15 cellular contexts compared by ENCODE assay signal in genomic region chr1:239457491-239458488, GRCh38.
DNase-seq lines count a peak whose midpoint lies in the region; ATAC-seq and TF ChIP-seq lines count a peak whose summit lies in the region.
"Had no signal": no experiment of that assay in that cellular context is flagged by ENCODE, and none has a peak within 500 bp of the region (broad histone marks: within the 10 kb centered on the region; RNA-seq: fewer than 3 reads in every experiment).

No MANE protein-coding gene starts in this region.

- H3K9me3 ChIP-seq in naive thymus-derived CD4-positive, alpha-beta T cell (ENCODE audit: control insufficient read depth in 2 of 3, low read length in 3 of 3) = peaks cover 0 to 9% (median 0%) of the 10 kb centered on the region in 3 experiments
- no peaks in the 10 kb centered on the region for H3K9me3 ChIP-seq in OCI-LY7 (ENCODE audit: low read length)

- H3K4me3 Mint-ChIP-seq in activated CD8-positive, alpha-beta memory T cell treated with anti-CD3 and anti-CD28 coated beads, Interleukin-2, amount 10 ng/mL, durations not matched to agents 7 days and 5 days = peak overlapping the region; percentile 31
- peak overlapping the region; percentile 27 to 87 (median 68) for H3K4me3 Mint-ChIP-seq in naive thymus-derived CD4-positive, alpha-beta T cell
- no peak overlapping the region for H3K4me3 Mint-ChIP-seq in chondrocyte (ENCODE audit: unreplicated experiment)
- H3K4me3 Mint-ChIP-seq: central memory CD8-positive, alpha-beta T cell had no signal

- peaks cover 1% of the 10 kb centered on the region for H3K36me3 Mint-ChIP-seq in activated CD8-positive, alpha-beta memory T cell treated with anti-CD3 and anti-CD28 coated beads, Interleukin-2, amount 10 ng/mL, durations not matched to agents 7 days and 5 days
- H3K36me3 Mint-ChIP-seq in naive thymus-derived CD4-positive, alpha-beta T cell = peaks cover 0 to 4% (median 0%) of the 10 kb centered on the region in 5 donors
- H3K36me3 Mint-ChIP-seq in chondrocyte (ENCODE audit: low read depth) = no peaks in the 10 kb centered on the region

- H3K9me2 ChIP-seq in OCI-LY7 (ENCODE audit: insufficient read depth, low read length) = no peaks in the 10 kb centered on the region

- H3K9me3 Mint-ChIP-seq in activated CD8-positive, alpha-beta memory T cell treated with anti-CD3 and anti-CD28 coated beads, Interleukin-2, amount 10 ng/mL, durations not matched to agents 7 days and 5 days (ENCODE audit: low read depth) = no peaks in the 10 kb centered on the region
- H3K9me3 Mint-ChIP-seq in naive thymus-derived CD4-positive, alpha-beta T cell = peaks cover 0 to 16% (median 4%) of the 10 kb centered on the region in 11 donors
- H3K9me3 Mint-ChIP-seq in chondrocyte (ENCODE audit: low read depth) = peaks cover 3% of the 10 kb centered on the region

- no peak overlapping the region for H3K27ac ChIP-seq in naive thymus-derived CD4-positive, alpha-beta T cell (ENCODE audit: low read depth, low read length)
- H3K27ac ChIP-seq in OCI-LY7 (ENCODE audit: low read depth, low read length, poor library complexity, severe bottlenecking) = no peak overlapping the region

- no peak overlapping the region for H3K4me3 ChIP-seq in naive thymus-derived CD4-positive, alpha-beta T cell (ENCODE audit: low read length)
- H3K4me3 ChIP-seq in OCI-LY7 (ENCODE audit: low read depth, low read length, poor library complexity, severe bottlenecking) = no peak overlapping the region

- CTCF ChIA-PET in activated CD8-positive, alpha-beta memory T cell treated with anti-CD3 and anti-CD28 coated beads, Interleukin-2, amount 10 ng/mL, durations not matched to agents 7 days and 5 days (lab: Charles Lee) = no interaction called here
- CTCF ChIA-PET in naive thymus-derived CD4-positive, alpha-beta T cell (lab: Charles Lee) = interaction anchor here (0.7 kb wide), 2 partner anchors 345 to 1875 kb away, joined by 3 to 4 read pairs; no protein-coding TSS in a partner anchor
- CTCF ChIA-PET in OCI-LY7 (lab: Charles Lee; ENCODE audit: unreplicated experiment) = no interaction called here

- H3K27me3 ChIP-seq in naive thymus-derived CD4-positive, alpha-beta T cell (ENCODE audit: control insufficient read depth in 2 of 2, insufficient read depth in 2 of 2, low read length in 2 of 2) = no peaks in the 10 kb centered on the region

- no peak overlapping the region for H3K4me2 ChIP-seq in OCI-LY7 (ENCODE audit: low read length)

- H3K4me1 ChIP-seq in naive thymus-derived CD4-positive, alpha-beta T cell (ENCODE audit: control insufficient read depth in 2 of 2, insufficient read depth in 2 of 2, low read length in 2 of 2) = no peaks in the 10 kb centered on the region
- H3K4me1 ChIP-seq in OCI-LY7 (ENCODE audit: insufficient read depth, low read length, poor library complexity, severe bottlenecking) = no peaks in the 10 kb centered on the region

- TF ChIP-seq CTCF in chondrocyte (IDR thresholded peaks at IDR 0.05) (no peak), OCI-LY7 (conservative IDR thresholded peaks at IDR 0.05; ENCODE audit: low read length) (no peak)

- H3K4me1 Mint-ChIP-seq in activated CD8-positive, alpha-beta memory T cell treated with anti-CD3 and anti-CD28 coated beads, Interleukin-2, amount 10 ng/mL, durations not matched to agents 7 days and 5 days = peaks cover 5% of the 10 kb centered on the region
- peaks cover 6 to 15% (median 11%) of the 10 kb centered on the region in 7 donors for H3K4me1 Mint-ChIP-seq in naive thymus-derived CD4-positive, alpha-beta T cell
- H3K4me1 Mint-ChIP-seq in chondrocyte (ENCODE audit: low read depth) = no peaks in the 10 kb centered on the region
- H3K4me1 Mint-ChIP-seq: central memory CD8-positive, alpha-beta T cell had no signal

- H2AFZ ChIP-seq in OCI-LY7 (ENCODE audit: low read length) = no peak overlapping the region

- no peaks in the 10 kb centered on the region for H3K27me3 Mint-ChIP-seq in activated CD8-positive, alpha-beta memory T cell treated with anti-CD3 and anti-CD28 coated beads, Interleukin-2, amount 10 ng/mL, durations not matched to agents 7 days and 5 days
- H3K27me3 Mint-ChIP-seq in naive thymus-derived CD4-positive, alpha-beta T cell = no peaks in the 10 kb centered on the region
- peaks cover 20% of the 10 kb centered on the region for H3K27me3 Mint-ChIP-seq in chondrocyte (ENCODE audit: low read depth)
- H3K27me3 Mint-ChIP-seq: central memory CD8-positive, alpha-beta T cell had no signal

- no peak for ATAC-seq in activated CD8-positive, alpha-beta memory T cell treated with anti-CD3 and anti-CD28 coated beads, Interleukin-2, amount 10 ng/mL, durations not matched to agents 7 days and 5 days
- ATAC-seq in GM21825 (IDR thresholded peaks at IDR 0.05; ENCODE audit: unreplicated experiment) (peak; percentile 71), HG03521 (IDR thresholded peaks at IDR 0.05; ENCODE audit: unreplicated experiment) (peak; percentile 48), GM19455 (IDR thresholded peaks at IDR 0.05; ENCODE audit: unreplicated experiment) (no peak)
- ATAC-seq in naive thymus-derived CD4-positive, alpha-beta T cell = no peak

- no peaks in the 10 kb centered on the region for H4K20me1 ChIP-seq in OCI-LY7 (ENCODE audit: insufficient read depth, low read length)

- no peak overlapping the region for H3K27ac Mint-ChIP-seq in activated CD8-positive, alpha-beta memory T cell treated with anti-CD3 and anti-CD28 coated beads, Interleukin-2, amount 10 ng/mL, durations not matched to agents 7 days and 5 days
- H3K27ac Mint-ChIP-seq in naive thymus-derived CD4-positive, alpha-beta T cell = peak overlapping the region in 3 of 9 donors; percentile 65 to 88 (median 66)
- no peak overlapping the region for H3K27ac Mint-ChIP-seq in chondrocyte (ENCODE audit: unreplicated experiment)

- BruUV-seq in OCI-LY7 (replicated peaks; lab: Mats Ljungman, UMichigan) = no TSS peak

- intact Hi-C loops in naive thymus-derived CD4-positive, alpha-beta T cell (cut with micrococcal nuclease) = no loop called here
- intact Hi-C loops in OCI-LY7 (cut with micrococcal nuclease; ENCODE audit: unreplicated experiment) = no loop called here

- H3K79me2 ChIP-seq in OCI-LY7 (ENCODE audit: insufficient read depth, low read depth, low read length) = no peaks in the 10 kb centered on the region

- POLR2A ChIA-PET in naive thymus-derived CD4-positive, alpha-beta T cell (lab: Charles Lee) = interaction anchor here (1.3 kb wide), 1 partner anchor 261 kb away, joined by 4 read pairs; no protein-coding TSS in a partner anchor
- POLR2A ChIA-PET in OCI-LY7 (lab: Charles Lee) = interaction anchor here (1.3 kb wide), 1 partner anchor 9 kb away, joined by 3 read pairs; no protein-coding TSS in a partner anchor

- DNase-seq in activated CD8-positive, alpha-beta memory T cell treated with anti-CD3 and anti-CD28 coated beads, Interleukin-2, amount 10 ng/mL, durations not matched to agents 7 days and 5 days = no peak
- DNase-seq in activated CD8-positive, alpha-beta memory T cell treated with anti-CD3 and anti-CD28 coated beads, Interleukin-2, amount 50 U/mL, for 48 hours = no peak
- peak in 1 of 9 donors; percentile 3 for DNase-seq in naive thymus-derived CD4-positive, alpha-beta T cell
- DNase-seq in chondrocyte (ENCODE audit: low spot score) (no peak), OCI-LY7 (ENCODE audit: low spot score) (no peak)
- DNase-seq: activated T-cell treated with anti-CD3 and anti-CD28 coated beads, Interleukin-2, amount 50 U/mL, for 48 hours; GF-D8; kidney; NCI-H1105 treated with DMSO at 0.1 percent for 48 hours; small intestine; stimulated activated CD8-positive, alpha-beta memory T cell treated with anti-CD3 and anti-CD28 coated beads, Interleukin-4, amount 100 ng/mL, for 48 hours had no signal

- H3K36me3 ChIP-seq in naive thymus-derived CD4-positive, alpha-beta T cell (ENCODE audit: control insufficient read depth in 2 of 3, insufficient read depth in 3 of 3, low read length in 3 of 3) = no peaks in the 10 kb centered on the region
- no peaks in the 10 kb centered on the region for H3K36me3 ChIP-seq in OCI-LY7 (ENCODE audit: insufficient read depth, low read length)

Comparison
In these comparisons a context has a peak if more than half of its experiments do, and no peak if none do; other contexts are left out.
1. ATAC-seq: peak in GM21825 (single experiment) and HG03521 (single experiment); none in activated CD8-positive, alpha-beta memory T cell treated with anti-CD3 and anti-CD28 coated beads, Interleukin-2, amount 10 ng/mL, durations not matched to agents 7 days and 5 days (single experiment), naive thymus-derived CD4-positive, alpha-beta T cell (single experiment) and GM19455 (single experiment).